In the genomic region with DNA sequence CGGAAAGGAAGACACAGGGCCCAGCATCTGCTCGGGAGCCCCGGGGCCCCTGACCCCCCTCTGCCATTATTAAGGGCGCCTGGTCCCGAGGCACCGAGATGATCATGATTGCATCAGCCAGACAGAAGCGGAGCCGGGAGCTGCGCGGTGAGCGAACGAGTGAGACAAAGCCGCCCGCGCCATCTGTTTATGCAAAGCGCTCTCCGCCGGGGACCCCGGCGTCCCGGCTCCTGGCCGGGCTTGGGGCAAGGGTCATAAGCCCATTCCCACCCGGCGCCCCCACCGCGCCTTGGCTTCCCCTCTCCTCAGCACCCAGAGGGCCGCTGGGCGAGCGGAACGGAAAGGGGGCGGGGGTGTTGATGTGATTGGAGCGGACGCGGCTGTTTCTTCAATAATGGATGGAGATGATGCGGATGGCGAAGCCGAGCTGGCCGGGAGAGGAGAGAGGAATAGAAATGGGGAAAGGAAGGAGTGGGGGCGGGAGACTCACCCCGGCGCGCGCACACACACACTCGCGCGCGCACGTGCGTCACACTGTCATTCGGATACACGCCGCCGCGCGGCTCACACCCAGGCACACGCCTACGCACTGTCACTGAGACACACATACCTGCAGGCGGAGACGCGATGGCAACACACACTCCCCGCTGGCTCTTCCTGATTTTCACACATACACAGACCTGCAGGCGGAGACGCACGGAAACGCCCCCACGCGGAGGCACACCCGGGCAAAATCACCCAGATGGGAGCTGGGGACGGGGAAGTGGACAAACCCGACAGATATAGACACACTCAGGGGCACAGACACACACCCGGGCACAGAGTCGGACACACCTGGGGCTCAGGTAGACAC, we compare ENCODE assay signal across 8 cellular contexts. TPM values are rescaled to one million over a fixed set of nuclear protein-coding genes. Genes with fewer than 3 reads are reported as not detected.
DNase-seq lines count a peak whose midpoint lies in the region; ATAC-seq and TF ChIP-seq lines count a peak whose summit lies in the region.

No MANE protein-coding gene starts in this region.

- no peak overlapping the region for H3K27ac ChIP-seq in CD8-positive, alpha-beta memory T cell (ENCODE audit: low read depth, low read length)
- peak overlapping the region; percentile 93 for H3K27ac ChIP-seq in OCI-LY1 (ENCODE audit: low read depth, low read length, poor library complexity, severe bottlenecking)
- peak overlapping the region in 1 of 4 donors; percentile 20 for H3K27ac ChIP-seq in upper lobe of left lung

- no peaks in the 10 kb centered on the region for H3K9me3 ChIP-seq in CD8-positive, alpha-beta memory T cell (ENCODE audit: low read length)
- H3K9me3 ChIP-seq in OCI-LY1 (ENCODE audit: low read length) (no peaks in the 10 kb centered on the region), upper lobe of left lung (no peaks in the 10 kb centered on the region)

- no peaks in the 10 kb centered on the region for H3K9me3 Mint-ChIP-seq in CD8-positive, alpha-beta memory T cell

- CTCF ChIA-PET in CD8-positive, alpha-beta memory T cell (lab: Charles Lee): interaction anchor here (1.0 to 12.7 kb wide), 12 partner anchors 9 to 161 kb away, joined by 3 to 274 read pairs (median 8); a partner anchor contains a TSS

- H3K27me3 ChIP-seq in CD8-positive, alpha-beta memory T cell (ENCODE audit: insufficient read depth, low read length, poor library complexity, severe bottlenecking): peaks cover 61% of the 10 kb centered on the region
- H3K27me3 ChIP-seq in OCI-LY1 (ENCODE audit: insufficient read depth, low read length): no peaks in the 10 kb centered on the region
- peaks cover 2 to 61% (median 39%) of the 10 kb centered on the region in 4 donors for H3K27me3 ChIP-seq in upper lobe of left lung

- POLR2A ChIA-PET in CD8-positive, alpha-beta memory T cell (lab: Charles Lee): interaction anchor here (0.9 to 2.0 kb wide), 3 partner anchors 11 to 27 kb away, joined by 5 to 8 read pairs (median 5); a partner anchor contains a TSS

- H3K9me2 ChIP-seq in OCI-LY1 (ENCODE audit: low read depth, low read length): no peaks in the 10 kb centered on the region

- H3K36me3 ChIP-seq in CD8-positive, alpha-beta memory T cell (ENCODE audit: insufficient read depth, low read length): no peaks in the 10 kb centered on the region
- peaks cover 10% of the 10 kb centered on the region for H3K36me3 ChIP-seq in OCI-LY1 (ENCODE audit: insufficient read depth, low read length)
- H3K36me3 ChIP-seq in upper lobe of left lung: peaks cover 0 to under 1% (median 0%) of the 10 kb centered on the region in 4 donors

- H3K4me1 ChIP-seq in CD8-positive, alpha-beta memory T cell (ENCODE audit: insufficient read depth, low read length): peaks cover 76% of the 10 kb centered on the region
- peaks cover 79% of the 10 kb centered on the region for H3K4me1 ChIP-seq in OCI-LY1 (ENCODE audit: insufficient read depth, low read length, severe bottlenecking)
- H3K4me1 ChIP-seq in upper lobe of left lung: peaks cover 59 to 67% (median 62%) of the 10 kb centered on the region in 4 donors

- H3K4me3 ChIP-seq in CD8-positive, alpha-beta memory T cell (ENCODE audit: low read length): peak overlapping the region; percentile 76
- H3K4me3 ChIP-seq in OCI-LY1 (ENCODE audit: low read depth, low read length, poor library complexity, severe bottlenecking) (peak overlapping the region; percentile 61), fibroblast of pulmonary artery (replicated peaks; ENCODE audit: low read depth, low read length) (peak overlapping the region; percentile 61), upper lobe of left lung (peak overlapping the region; percentile 43 to 58 (median 51))

- DNase-seq in CD8-positive, alpha-beta memory T cell: peak; percentile 56 to 84 (median 71)
- peak; percentile 58 for DNase-seq in activated T-helper 1 cell treated with Interleukin-2 at 50 U/mL for 16 hours (ENCODE audit: low read depth)
- DNase-seq in fibroblast of pulmonary artery (ENCODE audit: low read depth): peak; percentile 35
- DNase-seq in nucleus accumbens (lab: John Stamatoyannopoulos, UW): peak in 44 of 56 donors; percentile 16 to 88 (median 63)
- DNase-seq in upper lobe of left lung: peak; percentile 48 to 89

- no peak for TF ChIP-seq POLR2A in upper lobe of left lung (IDR thresholded peaks at IDR 0.05)

- no peak overlapping the region for H2AFZ ChIP-seq in OCI-LY1 (ENCODE audit: low read length)

- peak overlapping the region; percentile 78 for H3K4me2 ChIP-seq in OCI-LY1 (ENCODE audit: low read length)

- TF ChIP-seq EP300 in upper lobe of left lung (IDR thresholded peaks at IDR 0.05): no peak

- ATAC-seq in HG03439 (IDR thresholded peaks at IDR 0.05; ENCODE audit: unreplicated experiment): peak; percentile 28
- peak in 1 of 2 donors; percentile 5 for ATAC-seq in upper lobe of left lung (ENCODE audit: low FRiP score in 2 of 2)
- ATAC-seq in GM18873 (IDR thresholded peaks at IDR 0.05; ENCODE audit: low FRiP score, unreplicated experiment): no peak

- H4K20me1 ChIP-seq in OCI-LY1 (ENCODE audit: insufficient read depth, low read length): no peaks in the 10 kb centered on the region

- H3K4me1 Mint-ChIP-seq in CD8-positive, alpha-beta memory T cell: peaks cover 59 to 82% (median 79%) of the 10 kb centered on the region in 3 donors

- WGBS in upper lobe of left lung, 2 donors: 0 to 2% methylated on average over 39 to 72 of the region's 72 CpGs

- H3K36me3 Mint-ChIP-seq in CD8-positive, alpha-beta memory T cell: peaks cover 0 to 4% (median 0%) of the 10 kb centered on the region in 3 donors

- no peaks in the 10 kb centered on the region for H3F3A ChIP-seq in OCI-LY1 (ENCODE audit: insufficient read depth, low read length)

- peak overlapping the region; percentile 36 to 96 (median 90) for H3K27ac Mint-ChIP-seq in CD8-positive, alpha-beta memory T cell

- H3K27me3 Mint-ChIP-seq in CD8-positive, alpha-beta memory T cell: peaks cover 58 to 83% of the 10 kb centered on the region in 2 donors

- peak; percentile 23; the same call in 1 of the 2 replicates for TF ChIP-seq CTCF in OCI-LY1 (IDR thresholded peaks at IDR 0.05; ENCODE audit: low read length)
- no peak for TF ChIP-seq CTCF in fibroblast of pulmonary artery (IDR thresholded peaks at IDR 0.05; ENCODE audit: low read length, missing control alignments)
- TF ChIP-seq CTCF in upper lobe of left lung (IDR thresholded peaks at IDR 0.05): peak in 1 of 6 experiments; percentile 14

- H3K9ac ChIP-seq in OCI-LY1 (ENCODE audit: low read length): peak overlapping the region; percentile 79

- no peaks in the 10 kb centered on the region for H3K79me2 ChIP-seq in OCI-LY1 (ENCODE audit: insufficient read depth, low read length)

- peak overlapping the region; percentile 79 to 98 (median 94) for H3K4me3 Mint-ChIP-seq in CD8-positive, alpha-beta memory T cell

RNA-seq across cellular contexts. Expression of a gene that starts 10.7 kb away (rescaled TPM):
- 1 to 10 TPM in 1 of 2 experiments, under 1 TPM in 1; 0.96 to 1.4 TPM for total RNA-seq in CD8-positive, alpha-beta memory T cell
- polyA plus RNA-seq in CD8-positive, alpha-beta memory T cell: not detected
- total RNA-seq in upper lobe of left lung: 10 to 100 TPM in 1 of 6 donors, 1 to 10 TPM in 5; 4.3 to 10.5 (median 5.6) TPM

RNA-seq across cellular contexts. Expression of a gene that starts 10.8 kb away (rescaled TPM):
- 100 to 1,000 TPM; 349 to 352 TPM for total RNA-seq in CD8-positive, alpha-beta memory T cell
- 34.7 TPM for polyA plus RNA-seq in CD8-positive, alpha-beta memory T cell
- 10 to 100 TPM; 37.9 to 92.0 (median 52.0) TPM for total RNA-seq in upper lobe of left lung

RNA-seq across cellular contexts. Expression of a gene that starts 23.7 kb away (rescaled TPM):
- total RNA-seq in CD8-positive, alpha-beta memory T cell: under 1 TPM; 0.22 to 0.47 TPM
- polyA plus RNA-seq in CD8-positive, alpha-beta memory T cell: not detected
- under 1 TPM in 3 of 6 donors, not detected in 3; 0.20 to 0.94 (median 0.22) TPM for total RNA-seq in upper lobe of left lung
